In the genomic region with DNA sequence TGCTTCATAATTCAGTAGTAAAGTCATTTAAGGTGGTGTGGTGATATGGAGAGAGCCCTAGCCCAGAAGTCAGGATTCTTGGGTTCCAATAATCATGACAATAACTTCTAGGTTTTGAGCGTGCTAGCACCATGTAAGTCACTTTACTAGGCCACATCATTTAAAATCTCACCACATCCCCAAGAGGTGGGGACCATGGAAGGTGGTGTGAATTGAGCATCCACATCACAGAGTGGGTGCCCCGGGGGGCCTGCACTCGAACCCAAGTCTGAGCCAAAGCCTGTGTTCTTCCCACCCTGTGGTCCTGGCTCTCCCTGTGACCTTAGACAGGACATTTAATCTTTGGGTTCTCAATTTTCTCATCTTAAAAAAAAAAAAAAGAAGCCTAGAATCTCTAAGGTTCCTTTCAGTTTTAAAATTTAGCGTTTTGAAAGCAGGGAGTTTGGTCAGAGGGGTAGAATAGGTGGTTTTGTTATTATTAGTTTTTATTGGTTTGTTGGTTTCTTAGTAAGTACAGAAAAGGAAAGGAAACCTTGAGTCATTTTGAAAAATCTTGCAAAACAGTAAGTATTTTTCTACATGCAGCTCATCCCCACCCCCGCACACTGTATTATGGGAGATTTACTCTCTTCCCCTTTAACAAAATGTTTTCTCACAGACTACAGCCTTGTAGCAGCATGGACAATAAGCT, we compare ENCODE assay signal across 8 cellular contexts. TPM values are rescaled to one million over a fixed set of nuclear protein-coding genes. Genes with fewer than 3 reads are reported as not detected.
A peak's percentile ranks its signal among the peaks of the same experiment; 100 is the strongest.
DNase-seq lines count a peak whose midpoint lies in the region; ATAC-seq and TF ChIP-seq lines count a peak whose summit lies in the region.

No MANE protein-coding gene starts in this region.

- peaks cover 3% of the 10 kb centered on the region for H3K36me3 ChIP-seq in A673 (ENCODE audit: insufficient read depth, low read length, poor library complexity, severe bottlenecking)

- intact Hi-C loops in A673 (cut with micrococcal nuclease; ENCODE audit: unreplicated experiment): no loop called here

- ATAC-seq in HG03064 (IDR thresholded peaks at IDR 0.05; ENCODE audit: low read depth, unreplicated experiment): peak; percentile 92

- H3K4me3 ChIP-seq in A673 (ENCODE audit: low read depth, low read length, poor library complexity, severe bottlenecking): no peak overlapping the region

- H3K27ac ChIP-seq in RWPE1 (no peak overlapping the region), A673 (ENCODE audit: low read depth, low read length, poor library complexity, severe bottlenecking) (no peak overlapping the region)

- no peaks in the 10 kb centered on the region for H3K9me3 ChIP-seq in A673 (ENCODE audit: low read depth, low read length, poor library complexity, severe bottlenecking)

- POLR2A ChIA-PET in RWPE1 (lab: Yijun Ruan, JAX; ENCODE audit: low non-redundant PET): no interaction called here
- POLR2A ChIA-PET in A673 (lab: Charles Lee; ENCODE audit: low non-redundant PET): no interaction called here

- H3K27me3 ChIP-seq in A673 (replicated peaks; ENCODE audit: insufficient read depth, low read depth, low read length, poor library complexity): no peaks in the 10 kb centered on the region

- BruUV-seq in A673 (replicated peaks; lab: Mats Ljungman, UMichigan): no TSS peak

- no peaks in the 10 kb centered on the region for H3K4me1 ChIP-seq in A673 (ENCODE audit: insufficient read depth, low read length, poor library complexity, severe bottlenecking)

- TF ChIP-seq CTCF in RWPE1 (conservative IDR thresholded peaks at IDR 0.05; ENCODE audit: low read depth): no peak
- no peak for TF ChIP-seq CTCF in A673 (conservative IDR thresholded peaks at IDR 0.05; ENCODE audit: low read depth, low read length)

- CTCF ChIA-PET in RWPE1 (lab: Yijun Ruan, JAX): no interaction called here
- CTCF ChIA-PET in A673 (lab: Charles Lee): no interaction called here

- DNase-seq in GM19238 (ENCODE audit: insufficient read length, low spot score) (peak; percentile 17), fibroblast of gingiva (ENCODE audit: low read depth) (peak; percentile 76), RWPE1 (ENCODE audit: low spot score) (no peak), A673 (ENCODE audit: low spot score) (no peak)
- peak; percentile 73 for DNase-seq in activated CD4-positive, alpha-beta T cell treated with anti-CD3 and anti-CD28 coated beads for 48 hours
- DNase-seq in stimulated activated CD8-positive, alpha-beta memory T cell treated with anti-CD3 and anti-CD28 coated beads, Interleukin-4, amount 100 ng/mL, for 24 hours (ENCODE audit: low read depth): peak; percentile 25
- DNase-seq in central memory CD4-positive, alpha-beta T cell: no peak

RNA-seq across cellular contexts. Expression of gene ARMC2, which starts 26.4 kb away (rescaled TPM):
- 12.0 and 12.6 TPM in 2 replicates for total RNA-seq in A673 (2021)

Comparison
In these comparisons a context has a peak if more than half of its experiments do, and no peak if none do; other contexts are left out.
1. DNase-seq: peak in GM19238 (single experiment), activated CD4-positive, alpha-beta T cell treated with anti-CD3 and anti-CD28 coated beads for 48 hours (single experiment), fibroblast of gingiva (single experiment) and stimulated activated CD8-positive, alpha-beta memory T cell treated with anti-CD3 and anti-CD28 coated beads, Interleukin-4, amount 100 ng/mL, for 24 hours (single experiment); none in central memory CD4-positive, alpha-beta T cell (single experiment), RWPE1 (single experiment) and A673 (single experiment).